Comparison of ENCODE assay signal across 18 cellular contexts in genomic region chr13:21365574-21365973, GRCh38.
DNase-seq lines count a peak whose midpoint lies in the region; ATAC-seq and TF ChIP-seq lines count a peak whose summit lies in the region.
"Had no signal": no experiment of that assay in that cellular context is flagged by ENCODE, and none has a peak within 500 bp of the region (broad histone marks: within the 10 kb centered on the region; RNA-seq: fewer than 3 reads in every experiment).

No MANE protein-coding gene starts in this region.

- peaks cover 20% of the 10 kb centered on the region for H3K4me1 Mint-ChIP-seq in CD8-positive, alpha-beta T cell (ENCODE audit: low read depth)
- H3K4me1 Mint-ChIP-seq in H9 (peaks cover 7% of the 10 kb centered on the region in 2 experiments), natural killer cell (peaks cover 18 to 42% of the 10 kb centered on the region in 2 donors)
- peaks cover 14% of the 10 kb centered on the region for H3K4me1 Mint-ChIP-seq in activated T-helper 1 cell treated with anti-CD3 and anti-CD28 coated beads, Interleukin-12 subunit alpha, Interleukin-12 subunit beta, Interleukin-2, Interleukin-4 antibody, amounts not matched to agents 30 ng/mL and 10 ng/mL and 1 ng/mL, durations not matched to agents 14 hours and 24 hours and 36 hours (ENCODE audit: low read depth)
- H3K4me1 Mint-ChIP-seq: B cell; stimulated activated memory B cell treated with anti-CD40 and anti-IgM and Interleukin-4, amounts not matched to agents 10 μg/mL and 1 μg/mL and 100 μg/mL, for 72 hours had no signal

- no peak overlapping the region for H3K18ac ChIP-seq in H9 (ENCODE audit: insufficient read length, low read depth, low read length)

- no peak overlapping the region for H3K4me3 ChIP-seq in CD8-positive, alpha-beta T cell (ENCODE audit: low read depth, low read length)
- no peak overlapping the region for H3K4me3 ChIP-seq in GM23248
- H3K4me3 ChIP-seq in effector memory CD4-positive, alpha-beta T cell (ENCODE audit: insufficient read depth, low read depth, low read length, poor library complexity, severe bottlenecking) = no peak overlapping the region
- H3K4me3 ChIP-seq: sigmoid colon had no signal

- no peak overlapping the region for H2BK5ac ChIP-seq in H9 (ENCODE audit: insufficient read length, low read length)

- H3K27me3 Mint-ChIP-seq in CD8-positive, alpha-beta T cell (ENCODE audit: low read depth) = no peaks in the 10 kb centered on the region
- H3K27me3 Mint-ChIP-seq in H9 (ENCODE audit: low read depth) (peaks cover 1% of the 10 kb centered on the region; the same call in 1 of the 2 replicates), natural killer cell (ENCODE audit: low read depth in 2 of 2) (no peaks in the 10 kb centered on the region)
- H3K27me3 Mint-ChIP-seq in activated T-helper 1 cell treated with anti-CD3 and anti-CD28 coated beads, Interleukin-12 subunit alpha, Interleukin-12 subunit beta, Interleukin-2, Interleukin-4 antibody, amounts not matched to agents 30 ng/mL and 10 ng/mL and 1 ng/mL, durations not matched to agents 14 hours and 24 hours and 36 hours (ENCODE audit: insufficient read depth) = no peaks in the 10 kb centered on the region
- H3K27me3 Mint-ChIP-seq: B cell; stimulated activated memory B cell treated with anti-CD40 and anti-IgM and Interleukin-4, amounts not matched to agents 10 μg/mL and 1 μg/mL and 100 μg/mL, for 72 hours; type B pancreatic cell had no signal

- H2BK120ac ChIP-seq in H9 (ENCODE audit: low read depth, low read length, poor library complexity, severe bottlenecking) = no peak overlapping the region

- H3K27ac ChIP-seq in CD8-positive, alpha-beta T cell (ENCODE audit: low read depth, low read length) = no peak overlapping the region
- no peak overlapping the region for H3K27ac ChIP-seq in H9 (ENCODE audit: insufficient read length, low read depth, low read length)
- no peak overlapping the region for H3K27ac ChIP-seq in GM23248
- H3K27ac ChIP-seq in effector memory CD4-positive, alpha-beta T cell (ENCODE audit: insufficient read depth, low read length, poor library complexity, severe bottlenecking) = no peak overlapping the region
- H3K27ac ChIP-seq: sigmoid colon had no signal

- POLR2A ChIA-PET in CD8-positive, alpha-beta T cell (lab: Charles Lee) = no interaction called here

- H3K9ac ChIP-seq in H9 (ENCODE audit: extremely low read depth, insufficient read length, low read length) (no peak overlapping the region), GM23248 (no peak overlapping the region)

- H3K9me2 ChIP-seq in GM23248 (ENCODE audit: insufficient read depth) = no peaks in the 10 kb centered on the region

- WGBS in H9 (ENCODE audit: extremely low coverage, insufficient read length, low lambda C conversion rate) = no CpG with 5 or more reads among the region's 4 CpGs
- WGBS in GM23248 (ENCODE audit: low coverage in 1 of 2, low lambda C conversion rate in 2 of 2, missing lambda C conversion rate in 2 of 2), 2 experiments = 93 to 95% methylated on average over 4 of the region's 4 CpGs

- H3K4me1 ChIP-seq in CD8-positive, alpha-beta T cell (ENCODE audit: insufficient read depth, low read length) = peaks cover 16% of the 10 kb centered on the region
- H3K4me1 ChIP-seq in H9 (ENCODE audit: insufficient read depth, low read length) = no peaks in the 10 kb centered on the region; the same call in 1 of the 2 replicates
- H3K4me1 ChIP-seq in GM23248 (ENCODE audit: insufficient read depth) = no peaks in the 10 kb centered on the region
- no peaks in the 10 kb centered on the region for H3K4me1 ChIP-seq in effector memory CD4-positive, alpha-beta T cell (ENCODE audit: control insufficient read depth, insufficient read depth, low read length, poor library complexity, severe bottlenecking)
- H3K4me1 ChIP-seq: sigmoid colon had no signal

- peak overlapping the region; percentile 30 for H3K4me3 Mint-ChIP-seq in CD8-positive, alpha-beta T cell
- H3K4me3 Mint-ChIP-seq in H9 = no peak overlapping the region
- H3K4me3 Mint-ChIP-seq in activated T-helper 1 cell treated with anti-CD3 and anti-CD28 coated beads, Interleukin-12 subunit alpha, Interleukin-12 subunit beta, Interleukin-2, Interleukin-4 antibody, amounts not matched to agents 30 ng/mL and 10 ng/mL and 1 ng/mL, durations not matched to agents 14 hours and 24 hours and 36 hours = no peak overlapping the region
- peak overlapping the region; percentile 41 for H3K4me3 Mint-ChIP-seq in natural killer cell
- H3K4me3 Mint-ChIP-seq: B cell; stimulated activated memory B cell treated with anti-CD40 and anti-IgM and Interleukin-4, amounts not matched to agents 10 μg/mL and 1 μg/mL and 100 μg/mL, for 72 hours; type B pancreatic cell had no signal

- no peak overlapping the region; the same call in 1 of the 2 replicates for H3K4ac ChIP-seq in H9 (ENCODE audit: low read depth, low read length)

- CTCF ChIA-PET in CD8-positive, alpha-beta T cell (lab: Charles Lee) = no interaction called here

- H3K14ac ChIP-seq in H9 (ENCODE audit: insufficient read depth, low read length) = no peak overlapping the region

- no peaks in the 10 kb centered on the region for H3K79me1 ChIP-seq in H9 (ENCODE audit: insufficient read depth, low read depth, low read length, poor library complexity, severe bottlenecking)

- in situ Hi-C loops in GM23248 (cut with MboI) = no loop called here

- H3K27ac Mint-ChIP-seq in CD8-positive, alpha-beta T cell = peak overlapping the region; percentile 76
- peak overlapping the region; percentile 8 to 71 (median 54); a peak in 4 of 7 replicates for H3K27ac Mint-ChIP-seq in H9
- peak overlapping the region; percentile 82 for H3K27ac Mint-ChIP-seq in activated T-helper 1 cell treated with anti-CD3 and anti-CD28 coated beads, Interleukin-12 subunit alpha, Interleukin-12 subunit beta, Interleukin-2, Interleukin-4 antibody, amounts not matched to agents 30 ng/mL and 10 ng/mL and 1 ng/mL, durations not matched to agents 14 hours and 24 hours and 36 hours
- H3K27ac Mint-ChIP-seq in natural killer cell = peak overlapping the region; percentile 84 to 86
- H3K27ac Mint-ChIP-seq: B cell; stimulated activated memory B cell treated with anti-CD40 and anti-IgM and Interleukin-4, amounts not matched to agents 10 μg/mL and 1 μg/mL and 100 μg/mL, for 72 hours; type B pancreatic cell had no signal

- no peak overlapping the region for H4K5ac ChIP-seq in H9 (ENCODE audit: insufficient read length, low read depth, low read length)

- H3K9me3 ChIP-seq in CD8-positive, alpha-beta T cell (ENCODE audit: low read length) = no peaks in the 10 kb centered on the region
- H3K9me3 ChIP-seq in H9 (ENCODE audit: control insufficient read depth, low read depth, low read length) (no peaks in the 10 kb centered on the region), GM23248 (ENCODE audit: low read depth) (no peaks in the 10 kb centered on the region)
- no peaks in the 10 kb centered on the region for H3K9me3 ChIP-seq in effector memory CD4-positive, alpha-beta T cell (ENCODE audit: control insufficient read depth, low read length)
- H3K9me3 ChIP-seq: sigmoid colon had no signal

- no peaks in the 10 kb centered on the region for H3K36me3 Mint-ChIP-seq in CD8-positive, alpha-beta T cell
- no peaks in the 10 kb centered on the region; a peak in 1 of 7 replicates for H3K36me3 Mint-ChIP-seq in H9 (ENCODE audit: insufficient read depth in 1 of 3, low read depth in 3 of 3)
- no peaks in the 10 kb centered on the region for H3K36me3 Mint-ChIP-seq in activated T-helper 1 cell treated with anti-CD3 and anti-CD28 coated beads, Interleukin-12 subunit alpha, Interleukin-12 subunit beta, Interleukin-2, Interleukin-4 antibody, amounts not matched to agents 30 ng/mL and 10 ng/mL and 1 ng/mL, durations not matched to agents 14 hours and 24 hours and 36 hours (ENCODE audit: low read depth)
- H3K36me3 Mint-ChIP-seq in natural killer cell = no peaks in the 10 kb centered on the region
- H3K36me3 Mint-ChIP-seq: stimulated activated memory B cell treated with anti-CD40 and anti-IgM and Interleukin-4, amounts not matched to agents 10 μg/mL and 1 μg/mL and 100 μg/mL, for 72 hours; type B pancreatic cell had no signal

- H4K8ac ChIP-seq in H9 (replicated peaks; ENCODE audit: insufficient read length, low read depth, low read length) = no peak overlapping the region

- no peaks in the 10 kb centered on the region for H3K23me2 ChIP-seq in H9 (ENCODE audit: insufficient read length, low read depth, low read length, poor library complexity, severe bottlenecking)

- no peak overlapping the region for H3T11ph ChIP-seq in H9 (ENCODE audit: low read length)

- TF ChIP-seq CTCF in CD8-positive, alpha-beta T cell (IDR thresholded peaks at IDR 0.05) = no peak
- TF ChIP-seq CTCF in H9 (conservative IDR thresholded peaks at IDR 0.05) (no peak), natural killer cell (IDR thresholded peaks at IDR 0.05) (no peak)

- no peaks in the 10 kb centered on the region for H3K36me3 ChIP-seq in CD8-positive, alpha-beta T cell (ENCODE audit: insufficient read depth, low read length)
- H3K36me3 ChIP-seq in GM23248 (ENCODE audit: low read depth) = no peaks in the 10 kb centered on the region
- no peaks in the 10 kb centered on the region for H3K36me3 ChIP-seq in effector memory CD4-positive, alpha-beta T cell (ENCODE audit: control insufficient read depth, insufficient read depth, low read length)
- H3K36me3 ChIP-seq: sigmoid colon had no signal

- no peak overlapping the region for H2AFZ ChIP-seq in H9 (ENCODE audit: low read length)
- H2AFZ ChIP-seq in GM23248 = no peak overlapping the region

- intact Hi-C loops in CD8-positive, alpha-beta T cell (cut with DNase I, micrococcal nuclease) = no loop called here
- intact Hi-C loops in activated T-helper 1 cell treated with anti-CD3 and anti-CD28 coated beads, Interleukin-12 subunit alpha, Interleukin-12 subunit beta, Interleukin-2, Interleukin-4 antibody, amounts not matched to agents 30 ng/mL and 10 ng/mL and 1 ng/mL, durations not matched to agents 14 hours and 24 hours and 36 hours (cut with micrococcal nuclease) = no loop called here
- intact Hi-C loops in natural killer cell (cut with micrococcal nuclease) = loop anchor here (1.0 kb wide), 1 partner anchor 93 kb away; no protein-coding TSS in a partner anchor

- H4K91ac ChIP-seq in H9 (ENCODE audit: insufficient read length, low read depth, low read length) = no peak overlapping the region

- peak in 6 of 7 experiments; percentile 1 to 51 (median 22) for DNase-seq in CD8-positive, alpha-beta T cell
- no peak for DNase-seq in H9
- no peak for DNase-seq in activated T-helper 1 cell treated with anti-CD3 and anti-CD28 coated beads, Interleukin-12 subunit alpha, Interleukin-12 subunit beta, Interleukin-2, Interleukin-4 antibody, amounts not matched to agents 30 ng/mL and 10 ng/mL and 1 ng/mL, durations not matched to agents 14 hours and 24 hours and 36 hours (ENCODE audit: low spot score)
- peak; percentile 31 for DNase-seq in natural killer cell
- no peak for DNase-seq in NCI-H187 treated with DMSO at 0.1 percent for 48 hours (lab: John Stamatoyannopoulos, UW)
- DNase-seq in GM23248 = no peak
- no peak for DNase-seq in NCI-H146 (lab: John Stamatoyannopoulos, UW)
- DNase-seq in effector memory CD4-positive, alpha-beta T cell = no peak
- DNase-seq: amniotic stem cell; left cardiac atrium; NCI-H526 treated with DMSO at 0.1 percent for 48 hours; OCI-M1; SIG-M5; sigmoid colon; stimulated activated CD4-positive, alpha-beta T cell treated with anti-CD3 and anti-CD28 coated beads, Interleukin-4, amount 100 ng/mL, for 1 hour had no signal

- H2BK20ac ChIP-seq in H9 (ENCODE audit: low read depth, low read length, poor library complexity, severe bottlenecking) = no peak overlapping the region

- H3K9me3 Mint-ChIP-seq in CD8-positive, alpha-beta T cell = no peaks in the 10 kb centered on the region
- H3K9me3 Mint-ChIP-seq in H9 (peaks cover 0 to 11% of the 10 kb centered on the region in 2 experiments; a peak in 4 of 5 replicates), natural killer cell (no peaks in the 10 kb centered on the region)
- no peaks in the 10 kb centered on the region for H3K9me3 Mint-ChIP-seq in activated T-helper 1 cell treated with anti-CD3 and anti-CD28 coated beads, Interleukin-12 subunit alpha, Interleukin-12 subunit beta, Interleukin-2, Interleukin-4 antibody, amounts not matched to agents 30 ng/mL and 10 ng/mL and 1 ng/mL, durations not matched to agents 14 hours and 24 hours and 36 hours
- H3K9me3 Mint-ChIP-seq: stimulated activated memory B cell treated with anti-CD40 and anti-IgM and Interleukin-4, amounts not matched to agents 10 μg/mL and 1 μg/mL and 100 μg/mL, for 72 hours; type B pancreatic cell had no signal

- no peak overlapping the region for H3K23ac ChIP-seq in H9 (ENCODE audit: insufficient read length, low read depth, low read length)

- H3K4me2 ChIP-seq in H9 (ENCODE audit: insufficient read depth, insufficient read length, low read length) (no peak overlapping the region), GM23248 (ENCODE audit: unreplicated experiment) (no peak overlapping the region)

- H3K79me2 ChIP-seq in H9 (ENCODE audit: insufficient read depth, low read length) (no peaks in the 10 kb centered on the region), GM23248 (ENCODE audit: insufficient read depth) (no peaks in the 10 kb centered on the region)

- H4K20me1 ChIP-seq in H9 (ENCODE audit: control insufficient read depth, insufficient read depth, insufficient read length) (no peaks in the 10 kb centered on the region), GM23248 (ENCODE audit: insufficient read depth) (no peaks in the 10 kb centered on the region)

- no peak overlapping the region for H2BK12ac ChIP-seq in H9 (ENCODE audit: insufficient read length, low read depth, low read length)

- ATAC-seq in CD8-positive, alpha-beta T cell = peak; percentile 80
- ATAC-seq in natural killer cell = peak; percentile 80 to 90 (median 83)
- ATAC-seq: left cardiac atrium; stimulated activated memory B cell treated with anti-CD40 and anti-IgM and Interleukin-4, amounts not matched to agents 10 μg/mL and 1 μg/mL and 100 μg/mL, for 72 hours had no signal

- no peak overlapping the region; the same call in 1 of the 2 replicates for H2BK15ac ChIP-seq in H9 (ENCODE audit: low read depth, low read length)

- no peak overlapping the region for H3K56ac ChIP-seq in H9 (ENCODE audit: insufficient read length, low read depth, low read length)

- no peak overlapping the region for H2AK5ac ChIP-seq in H9 (ENCODE audit: insufficient read length, low read length)

- no peaks in the 10 kb centered on the region for H3K27me3 ChIP-seq in CD8-positive, alpha-beta T cell (ENCODE audit: insufficient read depth, low read length)
- no peaks in the 10 kb centered on the region for H3K27me3 ChIP-seq in H9 (ENCODE audit: insufficient read depth, low read length)
- H3K27me3 ChIP-seq in GM23248 (replicated peaks; ENCODE audit: insufficient read depth) = no peaks in the 10 kb centered on the region
- no peaks in the 10 kb centered on the region for H3K27me3 ChIP-seq in effector memory CD4-positive, alpha-beta T cell (replicated peaks; ENCODE audit: control insufficient read depth, insufficient read depth, low read length, poor library complexity, severe bottlenecking)
- H3K27me3 ChIP-seq: sigmoid colon had no signal

- no peaks in the 10 kb centered on the region for H3F3A ChIP-seq in GM23248 (ENCODE audit: insufficient read depth)

Comparison
In these comparisons a context has a peak if more than half of its experiments do, and no peak if none do; other contexts are left out.
1. DNase-seq: peak in CD8-positive, alpha-beta T cell (6 of 7) and natural killer cell (single experiment); none in H9 (single experiment), activated T-helper 1 cell treated with anti-CD3 and anti-CD28 coated beads, Interleukin-12 subunit alpha, Interleukin-12 subunit beta, Interleukin-2, Interleukin-4 antibody, amounts not matched to agents 30 ng/mL and 10 ng/mL and 1 ng/mL, durations not matched to agents 14 hours and 24 hours and 36 hours (single experiment), NCI-H187 treated with DMSO at 0.1 percent for 48 hours (single experiment), GM23248 (single experiment), NCI-H146 (single experiment) and effector memory CD4-positive, alpha-beta T cell (0 of 3).
2. H3K4me3 Mint-ChIP-seq: peak in CD8-positive, alpha-beta T cell (single experiment) and natural killer cell (single experiment); none in H9 (0 of 2) and activated T-helper 1 cell treated with anti-CD3 and anti-CD28 coated beads, Interleukin-12 subunit alpha, Interleukin-12 subunit beta, Interleukin-2, Interleukin-4 antibody, amounts not matched to agents 30 ng/mL and 10 ng/mL and 1 ng/mL, durations not matched to agents 14 hours and 24 hours and 36 hours (single experiment).
3. Peak in every context shown above with its lines, with median percentiles within 50 percentile points of each other: H3K27ac Mint-ChIP-seq.